Comparison of ENCODE assay signal across 19 cellular contexts in the genomic region with DNA sequence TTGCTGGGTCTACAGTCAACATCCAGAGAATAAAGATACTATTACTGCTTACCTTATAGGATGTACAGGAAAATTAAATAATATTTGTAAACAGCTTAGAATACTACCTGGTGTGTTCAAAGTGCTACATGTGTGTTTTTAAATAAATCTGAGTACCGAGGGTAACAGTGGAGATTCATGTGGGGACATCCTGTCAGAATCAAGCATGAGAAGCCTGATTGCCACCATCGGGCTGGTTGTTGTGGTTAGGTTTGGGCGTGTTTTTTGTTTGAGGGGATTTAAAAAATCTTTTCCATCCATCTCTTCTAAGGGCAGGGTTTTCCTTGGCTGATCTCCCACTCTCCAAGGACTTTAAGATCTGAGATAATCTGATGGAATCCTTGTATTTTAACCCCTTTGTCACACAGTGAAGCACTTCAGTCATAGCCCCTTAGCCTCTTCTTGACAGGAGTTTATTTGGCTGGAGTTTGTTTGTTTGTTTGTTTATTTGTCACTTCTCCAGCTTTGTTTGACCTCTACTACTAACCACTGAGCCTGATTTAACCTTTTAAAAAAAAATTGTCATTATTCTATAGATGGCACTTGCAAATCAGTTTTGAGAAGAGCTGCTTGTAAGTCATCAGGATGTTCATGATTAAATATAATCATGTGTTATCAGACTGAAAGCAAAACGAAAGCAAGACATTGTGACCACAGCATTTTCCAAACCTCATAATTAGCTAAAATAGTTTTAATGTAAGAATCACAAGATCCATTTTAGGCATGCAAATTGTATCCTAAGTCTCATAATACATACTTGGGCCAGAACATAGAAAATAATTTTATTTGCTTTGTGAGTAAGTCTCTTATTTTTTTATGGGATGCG.
A peak's percentile ranks its signal among the peaks of the same experiment; 100 is the strongest.
DNase-seq lines count a peak whose midpoint lies in the region; ATAC-seq, FAIRE-seq and TF ChIP-seq lines count a peak whose summit lies in the region.
"Had no signal": no experiment of that assay in that cellular context is flagged by ENCODE, and none has a peak within 500 bp of the region (broad histone marks: within the 10 kb centered on the region; RNA-seq: fewer than 3 reads in every experiment).

No MANE protein-coding gene starts in this region.

- peak overlapping the region; percentile 18 for H3K4me3 ChIP-seq in left ventricle myocardium inferior
- no peak overlapping the region for H3K4me3 ChIP-seq in GM12878
- peak overlapping the region; percentile 7 for H3K4me3 ChIP-seq in upper lobe of right lung
- no peak overlapping the region for H3K4me3 ChIP-seq in Peyer's patch

- intact Hi-C loops in left ventricle myocardium inferior (cut with micrococcal nuclease) (no loop called here), Right ventricle myocardium superior (cut with DNase I) (no loop called here), GM12878 (cut with micrococcal nuclease; ENCODE audit: unreplicated experiment) (no loop called here), upper lobe of right lung (cut with DNase I) (no loop called here)

- H3K27ac ChIP-seq in left ventricle myocardium inferior (replicated peaks) (no peak overlapping the region), GM12878 (ENCODE audit: control insufficient read depth, insufficient read depth) (no peak overlapping the region), upper lobe of right lung (no peak overlapping the region), Peyer's patch (no peak overlapping the region)

- no peaks in the 10 kb centered on the region for H3K4me1 ChIP-seq in left ventricle myocardium inferior
- H3K4me1 ChIP-seq in GM12878 (ENCODE audit: control insufficient read depth, insufficient read depth, low read length) = no peaks in the 10 kb centered on the region
- H3K4me1 ChIP-seq in upper lobe of right lung = no peaks in the 10 kb centered on the region
- H3K4me1 ChIP-seq in Peyer's patch = no peaks in the 10 kb centered on the region
- H3K4me1 ChIP-seq: Caco-2 had no signal

- H2AFZ ChIP-seq in GM12878 (ENCODE audit: control insufficient read depth, low read depth, low read length) = no peak overlapping the region

- H3K79me2 ChIP-seq in GM12878 (ENCODE audit: control insufficient read depth, insufficient read depth, low read length) = no peaks in the 10 kb centered on the region

- DNase-seq in left ventricle myocardium inferior (no peak), Right ventricle myocardium superior (no peak), GM12878 (ENCODE audit: low read depth, low spot score) (no peak), iris pigment epithelial cell (ENCODE audit: low read depth) (peak; percentile 29), upper lobe of right lung (no peak), Peyer's patch (no peak), GM19239 (ENCODE audit: insufficient read length, low spot score) (no peak)
- DNase-seq: 8988T, C1 segment of cervical spinal cord, Caco-2, DMS79, GDM1, NCI-H146, NCI-H2107, NCI-H226, NCI-H526 treated with DMSO at 0.1 percent for 48 hours had no signal

- no peak for TF ChIP-seq EP300 in GM12878 (IDR thresholded peaks at IDR 0.05; ENCODE audit: borderline replicate concordance in 1 of 2, control insufficient read depth in 1 of 2, low read depth in 2 of 2, low read length in 2 of 2)

- CTCF ChIA-PET in GM12878 (lab: Yijun Ruan, JAX) = interaction anchor here (1.1 kb wide), 1 partner anchor 9 kb away, joined by 3 read pairs; no protein-coding TSS in a partner anchor

- 27% methylated on average over 5 of the region's 5 CpGs for WGBS in GM12878 (ENCODE audit: insufficient coverage, insufficient replicate concordance, low lambda C conversion rate, missing lambda C conversion rate)

- no peaks in the 10 kb centered on the region for H4K20me1 ChIP-seq in GM12878 (ENCODE audit: control insufficient read depth, insufficient read depth)

- SMC1A ChIA-PET in GM12878 (lab: Charles Lee; ENCODE audit: uncharacterized antibody, unreplicated experiment) = interaction anchor here (0.6 kb wide), 1 partner anchor 45 kb away, joined by 3 read pairs; no protein-coding TSS in a partner anchor

- TF ChIP-seq RAD21 in GM12878 (IDR thresholded peaks at IDR 0.05; ENCODE audit: insufficient read depth, low read depth, low read length) = no peak

- peak; percentile 7 for FAIRE-seq in GM12878 (lab: Jason Lieb, UNC)
- no peak for FAIRE-seq in GM19239 (lab: Jason Lieb, UNC)
- FAIRE-seq: H1 had no signal

- no TSS peak for BruUV-seq in GM12878 (replicated peaks; lab: Mats Ljungman, UMichigan)

- H3K9ac ChIP-seq in GM12878 (ENCODE audit: control insufficient read depth, insufficient read depth, low read length) = no peak overlapping the region

- RAD21 ChIA-PET in GM12878 (lab: Charles Lee; ENCODE audit: unreplicated experiment) = no interaction called here

- no peak overlapping the region for H3K4me2 ChIP-seq in GM12878 (ENCODE audit: control insufficient read depth, insufficient read depth)

- H3K9me3 ChIP-seq in left ventricle myocardium inferior (replicated peaks) (peaks cover 17% of the 10 kb centered on the region), GM12878 (replicated peaks; ENCODE audit: control insufficient read depth, insufficient read depth, low read length) (no peaks in the 10 kb centered on the region), upper lobe of right lung (no peaks in the 10 kb centered on the region), Peyer's patch (no peaks in the 10 kb centered on the region)
- H3K9me3 ChIP-seq: Caco-2 had no signal

- ATAC-seq in Right ventricle myocardium superior (ENCODE audit: poor library complexity) (no peak), GM12878 (no peak), upper lobe of right lung (no peak), HG02763 (IDR thresholded peaks at IDR 0.05; ENCODE audit: unreplicated experiment) (no peak)
- ATAC-seq: Panc1 had no signal

- H3K36me3 ChIP-seq in left ventricle myocardium inferior (no peaks in the 10 kb centered on the region), GM12878 (ENCODE audit: control insufficient read depth in 2 of 2, insufficient read depth in 2 of 2, low read length in 1 of 2) (no peaks in the 10 kb centered on the region), upper lobe of right lung (no peaks in the 10 kb centered on the region), Peyer's patch (no peaks in the 10 kb centered on the region)

- TF ChIP-seq CTCF in left ventricle myocardium inferior (IDR thresholded peaks at IDR 0.05; ENCODE audit: borderline replicate concordance) = no peak
- no peak for TF ChIP-seq CTCF in GM12878 (IDR thresholded peaks at IDR 0.05 in 2 of 3, conservative IDR thresholded peaks at IDR 0.05 in 1 of 3; ENCODE audit: control insufficient read depth in 2 of 3, extremely low read depth in 1 of 3, insufficient read depth in 1 of 3, low read depth in 3 of 3, low read length in 3 of 3)
- TF ChIP-seq CTCF in upper lobe of right lung (IDR thresholded peaks at IDR 0.05) = no peak
- no peak for TF ChIP-seq CTCF in Peyer's patch (IDR thresholded peaks at IDR 0.05)

- POLR2A ChIA-PET in GM12878 (lab: Charles Lee) = no interaction called here

- in situ Hi-C loops in GM12878 (cut with MboI) = no loop called here

- no peaks in the 10 kb centered on the region for H3K27me3 ChIP-seq in left ventricle myocardium inferior (ENCODE audit: low read depth)
- no peaks in the 10 kb centered on the region for H3K27me3 ChIP-seq in GM12878 (replicated peaks in 1 of 2; ENCODE audit: control insufficient read depth in 2 of 2, insufficient read depth in 2 of 2, low read length in 1 of 2)
- H3K27me3 ChIP-seq in upper lobe of right lung = no peaks in the 10 kb centered on the region
- H3K27me3 ChIP-seq in Peyer's patch = no peaks in the 10 kb centered on the region

- no peak for TF ChIP-seq POLR2A in GM12878 (IDR thresholded peaks at IDR 0.05; ENCODE audit: low read depth, low read length)
- no peak for TF ChIP-seq POLR2A in Peyer's patch (IDR thresholded peaks at IDR 0.05)

TF ChIP-seq in GM12878, 131 proteins besides CTCF, POLR2A, EP300 and RAD21 (continues in another document):
- no peak for TF ChIP-seq CBX5 (IDR thresholded peaks at IDR 0.05; ENCODE audit: low read depth)
- TF ChIP-seq, protein P1, sequence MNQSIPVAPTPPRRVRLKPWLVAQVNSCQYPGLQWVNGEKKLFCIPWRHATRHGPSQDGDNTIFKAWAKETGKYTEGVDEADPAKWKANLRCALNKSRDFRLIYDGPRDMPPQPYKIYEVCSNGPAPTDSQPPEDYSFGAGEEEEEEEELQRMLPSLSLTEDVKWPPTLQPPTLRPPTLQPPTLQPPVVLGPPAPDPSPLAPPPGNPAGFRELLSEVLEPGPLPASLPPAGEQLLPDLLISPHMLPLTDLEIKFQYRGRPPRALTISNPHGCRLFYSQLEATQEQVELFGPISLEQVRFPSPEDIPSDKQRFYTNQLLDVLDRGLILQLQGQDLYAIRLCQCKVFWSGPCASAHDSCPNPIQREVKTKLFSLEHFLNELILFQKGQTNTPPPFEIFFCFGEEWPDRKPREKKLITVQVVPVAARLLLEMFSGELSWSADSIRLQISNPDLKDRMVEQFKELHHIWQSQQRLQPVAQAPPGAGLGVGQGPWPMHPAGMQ (IDR thresholded peaks at IDR 0.05; ENCODE audit: borderline replicate concordance) = no peak
- TF ChIP-seq GATAD2B (conservative IDR thresholded peaks at IDR 0.05; ENCODE audit: low read depth) = no peak
- TF ChIP-seq SMC3 (IDR thresholded peaks at IDR 0.05; ENCODE audit: borderline replicate concordance, low read length) = no peak
- no peak for TF ChIP-seq NFYA (IDR thresholded peaks at IDR 0.05; ENCODE audit: borderline replicate concordance, low read depth, low read length)
- TF ChIP-seq BACH1 (IDR thresholded peaks at IDR 0.05; ENCODE audit: borderline replicate concordance) = no peak

Comparison
In these comparisons a context has a peak if more than half of its experiments do, and no peak if none do; other contexts are left out.
1. H3K4me3 ChIP-seq: peak in left ventricle myocardium inferior (single experiment) and upper lobe of right lung (single experiment); none in GM12878 (single experiment) and Peyer's patch (0 of 4).